In the genomic region with DNA sequence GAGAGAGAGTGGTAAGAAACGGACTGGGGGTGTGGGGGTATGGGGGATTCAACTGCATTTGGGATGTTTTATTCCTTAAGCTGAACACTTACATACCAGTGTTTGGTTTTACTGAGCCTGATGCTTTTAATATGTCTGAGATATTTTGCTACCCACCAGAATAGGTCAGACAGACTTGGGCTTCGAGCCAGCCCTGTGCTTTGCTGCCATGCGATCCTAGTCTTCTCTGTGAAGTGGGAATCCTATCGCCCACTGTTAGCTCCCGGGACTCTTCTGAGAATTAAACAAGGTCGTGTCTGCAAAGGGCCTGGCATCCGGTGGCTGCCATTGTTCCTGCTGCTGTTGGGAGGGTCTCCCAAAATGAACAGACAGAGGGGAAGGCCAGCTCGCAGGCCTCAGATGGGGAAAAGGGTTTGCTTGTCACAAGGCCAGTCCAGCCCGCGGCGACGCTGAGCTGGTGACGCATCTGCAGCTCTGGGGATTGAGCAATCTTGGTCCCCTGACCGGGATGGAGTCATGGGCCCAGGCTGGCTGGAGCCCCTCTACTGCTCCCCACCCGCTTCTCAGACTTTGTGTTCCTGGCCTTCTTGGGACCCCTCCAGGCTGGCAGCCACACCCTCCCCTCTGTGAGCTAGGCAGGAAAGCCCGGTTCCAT, we compare ENCODE assay signal across 10 cellular contexts. TPM values are rescaled to one million over a fixed set of nuclear protein-coding genes. Genes with fewer than 3 reads are reported as not detected.
DNase-seq lines count a peak whose midpoint lies in the region; ATAC-seq and TF ChIP-seq lines count a peak whose summit lies in the region.
"Had no signal": no experiment of that assay in that cellular context is flagged by ENCODE, and none has a peak within 500 bp of the region (broad histone marks: within the 10 kb centered on the region; RNA-seq: fewer than 3 reads in every experiment).

No MANE protein-coding gene starts in this region.

- POLR2A ChIA-PET in T-cell (lab: Charles Lee), result no interaction called here

- no peak for TF ChIP-seq POLR2A in prostate gland (IDR thresholded peaks at IDR 0.05)

- H3K4me3 Mint-ChIP-seq in activated T-cell treated with anti-CD3 and anti-CD28 coated beads, Interleukin-2, amount 50 U/mL, for 72 hours, result no peak overlapping the region
- H3K4me3 Mint-ChIP-seq in T-cell, result no peak overlapping the region
- H3K4me3 Mint-ChIP-seq: activated CD4-positive, alpha-beta T cell treated with anti-CD3 and anti-CD28 coated beads for 36 hours; central memory CD8-positive, alpha-beta T cell had no signal

- ATAC-seq in right cardiac atrium (peak; percentile 83 to 84), GM19035 (IDR thresholded peaks at IDR 0.05; ENCODE audit: unreplicated experiment) (no peak), T-cell (replicated peaks in 1 of 4) (no peak)
- no peak for ATAC-seq in activated T-cell treated with anti-CD3 and anti-CD28 coated beads, Interleukin-2, amount 50 U/mL, for 72 hours (replicated peaks in 1 of 2)
- ATAC-seq: activated CD4-positive, alpha-beta T cell treated with anti-CD3 and anti-CD28 coated beads for 36 hours had no signal

- H3K4me1 ChIP-seq in right cardiac atrium (ENCODE audit: control insufficient read depth, insufficient read depth, low read length) (peaks cover 35% of the 10 kb centered on the region), prostate gland (replicated peaks) (peaks cover 22% of the 10 kb centered on the region)

- H3K27ac ChIP-seq in angular gyrus (ENCODE audit: low read depth, low read length) (peak overlapping the region; percentile 71), right cardiac atrium (ENCODE audit: low read length) (peak overlapping the region; percentile 97), prostate gland (peak overlapping the region; percentile 76 to 80)

- CTCF ChIA-PET in T-cell (lab: Charles Lee), result no interaction called here

- H3K4me3 ChIP-seq in right cardiac atrium (ENCODE audit: low read length), result no peak overlapping the region
- no peak overlapping the region for H3K4me3 ChIP-seq in prostate gland

- H3K27ac Mint-ChIP-seq in activated T-cell treated with anti-CD3 and anti-CD28 coated beads, Interleukin-2, amount 50 U/mL, for 72 hours, result no peak overlapping the region
- no peak overlapping the region for H3K27ac Mint-ChIP-seq in T-cell
- H3K27ac Mint-ChIP-seq: activated CD4-positive, alpha-beta T cell treated with anti-CD3 and anti-CD28 coated beads for 36 hours had no signal

- no peaks in the 10 kb centered on the region for H3K27me3 ChIP-seq in right cardiac atrium (ENCODE audit: control insufficient read depth, insufficient read depth)
- no peaks in the 10 kb centered on the region for H3K27me3 ChIP-seq in prostate gland (replicated peaks; ENCODE audit: insufficient read depth)

- intact Hi-C loops in right cardiac atrium (cut with DNase I), result no loop called here
- intact Hi-C loops in prostate gland (cut with DNase I), result no loop called here

- no peaks in the 10 kb centered on the region for H3K9me3 ChIP-seq in right cardiac atrium (ENCODE audit: control insufficient read depth, low read length)
- no peaks in the 10 kb centered on the region for H3K9me3 ChIP-seq in prostate gland

- no peaks in the 10 kb centered on the region for H3K9me3 Mint-ChIP-seq in activated T-cell treated with anti-CD3 and anti-CD28 coated beads, Interleukin-2, amount 50 U/mL, for 72 hours
- no peaks in the 10 kb centered on the region for H3K9me3 Mint-ChIP-seq in T-cell
- H3K9me3 Mint-ChIP-seq: central memory CD8-positive, alpha-beta T cell had no signal

- WGBS in right cardiac atrium, result 39% methylated on average over 16 of the region's 16 CpGs
- 46% methylated on average over 16 of the region's 16 CpGs for WGBS in prostate gland

- DNase-seq in Ammon's horn (ENCODE audit: low spot score) (peak; percentile 73), right cardiac atrium (peak; percentile 94 to 96 (median 94)), prostate gland (ENCODE audit: low spot score) (no peak), OCI-M1 (lab: John Stamatoyannopoulos, UW) (no peak), T-cell (no peak)
- no peak for DNase-seq in activated T-cell treated with anti-CD3 and anti-CD28 coated beads, Interleukin-2, amount 50 U/mL, for 72 hours
- DNase-seq: activated CD4-positive, alpha-beta T cell treated with anti-CD3 and anti-CD28 coated beads for 36 hours had no signal

- H3K36me3 ChIP-seq in prostate gland, result no peaks in the 10 kb centered on the region

- no peaks in the 10 kb centered on the region for H3K27me3 Mint-ChIP-seq in activated T-cell treated with anti-CD3 and anti-CD28 coated beads, Interleukin-2, amount 50 U/mL, for 72 hours (ENCODE audit: low read depth)
- no peaks in the 10 kb centered on the region for H3K27me3 Mint-ChIP-seq in T-cell
- H3K27me3 Mint-ChIP-seq: activated CD4-positive, alpha-beta T cell treated with anti-CD3 and anti-CD28 coated beads for 36 hours; central memory CD8-positive, alpha-beta T cell had no signal

- peaks cover 3 to 12% of the 10 kb centered on the region in 2 donors for H3K36me3 Mint-ChIP-seq in activated T-cell treated with anti-CD3 and anti-CD28 coated beads, Interleukin-2, amount 50 U/mL, for 72 hours (ENCODE audit: insufficient read depth in 2 of 2)
- peaks cover 20% of the 10 kb centered on the region for H3K36me3 Mint-ChIP-seq in T-cell

- peaks cover 37% of the 10 kb centered on the region for H3K4me1 Mint-ChIP-seq in activated T-cell treated with anti-CD3 and anti-CD28 coated beads, Interleukin-2, amount 50 U/mL, for 72 hours (ENCODE audit: low read depth)
- H3K4me1 Mint-ChIP-seq in T-cell, result peaks cover 45 to 60% (median 51%) of the 10 kb centered on the region in 3 donors

- TF ChIP-seq CTCF in prostate gland (IDR thresholded peaks at IDR 0.05), result no peak

RNA-seq across cellular contexts. Expression of gene ECE1, which starts 26.9 kb away (rescaled TPM):
- total RNA-seq in right cardiac atrium, result 100 to 1,000 TPM in 3 of 4 donors, 10 to 100 TPM in 1; 99.1 to 158 (median 114) TPM
- polyA plus RNA-seq in right cardiac atrium, result 76.2 TPM
- 100 to 1,000 TPM; 113 to 146 TPM for total RNA-seq in prostate gland
- 100 to 1,000 TPM; 159 to 193 TPM for total RNA-seq in activated T-cell treated with anti-CD3 and anti-CD28 coated beads, Interleukin-2, amount 50 U/mL, for 72 hours
- 10 to 100 TPM; 81.0 to 94.5 (median 87.1) TPM for total RNA-seq in T-cell

Comparison
In these comparisons a context has a peak if more than half of its experiments do, and no peak if none do; other contexts are left out.
1. DNase-seq: peak in Ammon's horn (single experiment) and right cardiac atrium (3 of 3); none in prostate gland (single experiment), OCI-M1 (single experiment), activated T-cell treated with anti-CD3 and anti-CD28 coated beads, Interleukin-2, amount 50 U/mL, for 72 hours (0 of 2) and T-cell (0 of 34).
2. ATAC-seq: peak in right cardiac atrium (2 of 2); none in GM19035 (single experiment), activated T-cell treated with anti-CD3 and anti-CD28 coated beads, Interleukin-2, amount 50 U/mL, for 72 hours (0 of 2) and T-cell (0 of 4).
3. Peak in every context shown above with its lines, with median percentiles within 50 percentile points of each other: H3K27ac ChIP-seq.